In the genomic region with DNA sequence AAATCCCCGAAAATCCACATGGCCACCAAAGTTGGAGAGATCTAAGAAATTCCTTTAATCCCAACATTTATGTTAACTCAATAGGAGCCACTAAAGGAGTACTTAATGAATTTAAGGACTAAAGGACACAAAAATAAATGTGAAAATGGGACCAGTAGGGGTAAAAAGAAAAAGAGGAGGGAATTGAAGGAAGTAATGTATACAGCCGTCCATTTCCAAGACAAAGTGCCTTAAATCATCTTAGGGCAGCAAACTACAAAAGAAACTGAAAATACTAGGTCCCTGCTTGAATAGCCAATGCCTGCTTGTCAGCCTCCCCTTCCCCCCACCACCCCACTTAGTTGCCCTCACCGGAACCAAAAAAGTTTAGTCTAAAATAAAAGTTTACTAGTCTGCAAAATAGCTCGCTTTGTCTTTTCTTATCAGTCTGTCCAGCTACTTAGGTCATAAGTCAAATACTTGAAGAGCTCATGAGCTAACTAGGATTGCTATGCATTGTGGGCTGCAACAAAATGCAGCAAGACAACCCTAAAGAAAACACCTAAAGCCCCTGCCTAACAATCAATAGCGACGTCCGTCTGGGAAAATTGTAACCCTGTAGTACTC, we compare ENCODE assay signal across 1 cellular context.
TF ChIP-seq lines count a peak whose summit lies in the region.

No MANE protein-coding gene starts in this region.

TF ChIP-seq in K562, 482 proteins besides CTCF, POLR2A, EP300 and RAD21 (continued from another document and continues in another):
- TF ChIP-seq, protein P1, sequence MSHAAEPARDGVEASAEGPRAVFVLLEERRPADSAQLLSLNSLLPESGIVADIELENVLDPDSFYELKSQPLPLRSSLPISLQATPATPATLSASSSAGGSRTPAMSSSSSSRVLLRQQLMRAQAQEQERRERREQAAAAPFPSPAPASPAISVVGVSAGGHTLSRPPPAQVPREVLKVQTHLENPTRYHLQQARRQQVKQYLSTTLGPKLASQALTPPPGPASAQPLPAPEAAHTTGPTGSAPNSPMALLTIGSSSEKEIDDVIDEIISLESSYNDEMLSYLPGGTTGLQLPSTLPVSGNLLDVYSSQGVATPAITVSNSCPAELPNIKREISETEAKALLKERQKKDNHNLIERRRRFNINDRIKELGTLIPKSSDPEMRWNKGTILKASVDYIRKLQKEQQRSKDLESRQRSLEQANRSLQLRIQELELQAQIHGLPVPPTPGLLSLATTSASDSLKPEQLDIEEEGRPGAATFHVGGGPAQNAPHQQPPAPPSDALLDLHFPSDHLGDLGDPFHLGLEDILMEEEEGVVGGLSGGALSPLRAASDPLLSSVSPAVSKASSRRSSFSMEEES (CRISPR knock-in tag; IDR thresholded peaks at IDR 0.05), result no peak
- TF ChIP-seq, protein P2, sequence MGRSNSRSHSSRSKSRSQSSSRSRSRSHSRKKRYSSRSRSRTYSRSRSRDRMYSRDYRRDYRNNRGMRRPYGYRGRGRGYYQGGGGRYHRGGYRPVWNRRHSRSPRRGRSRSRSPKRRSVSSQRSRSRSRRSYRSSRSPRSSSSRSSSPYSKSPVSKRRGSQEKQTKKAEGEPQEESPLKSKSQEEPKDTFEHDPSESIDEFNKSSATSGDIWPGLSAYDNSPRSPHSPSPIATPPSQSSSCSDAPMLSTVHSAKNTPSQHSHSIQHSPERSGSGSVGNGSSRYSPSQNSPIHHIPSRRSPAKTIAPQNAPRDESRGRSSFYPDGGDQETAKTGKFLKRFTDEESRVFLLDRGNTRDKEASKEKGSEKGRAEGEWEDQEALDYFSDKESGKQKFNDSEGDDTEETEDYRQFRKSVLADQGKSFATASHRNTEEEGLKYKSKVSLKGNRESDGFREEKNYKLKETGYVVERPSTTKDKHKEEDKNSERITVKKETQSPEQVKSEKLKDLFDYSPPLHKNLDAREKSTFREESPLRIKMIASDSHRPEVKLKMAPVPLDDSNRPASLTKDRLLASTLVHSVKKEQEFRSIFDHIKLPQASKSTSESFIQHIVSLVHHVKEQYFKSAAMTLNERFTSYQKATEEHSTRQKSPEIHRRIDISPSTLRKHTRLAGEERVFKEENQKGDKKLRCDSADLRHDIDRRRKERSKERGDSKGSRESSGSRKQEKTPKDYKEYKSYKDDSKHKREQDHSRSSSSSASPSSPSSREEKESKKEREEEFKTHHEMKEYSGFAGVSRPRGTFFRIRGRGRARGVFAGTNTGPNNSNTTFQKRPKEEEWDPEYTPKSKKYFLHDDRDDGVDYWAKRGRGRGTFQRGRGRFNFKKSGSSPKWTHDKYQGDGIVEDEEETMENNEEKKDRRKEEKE (IDR thresholded peaks at IDR 0.05; ENCODE audit: borderline replicate concordance in 1 of 2, control insufficient read depth in 1 of 2, low read depth in 2 of 2, low read length in 1 of 2), result no peak
- TF ChIP-seq KLF16 (IDR thresholded peaks at IDR 0.05) (no peak), CSDE1 (IDR thresholded peaks at IDR 0.05) (no peak), KLF10 (CRISPR knock-in tag; IDR thresholded peaks at IDR 0.05) (no peak), ZNF699 (CRISPR knock-in tag; IDR thresholded peaks at IDR 0.05; ENCODE audit: insufficient replicate concordance) (no peak), JUN (IDR thresholded peaks at IDR 0.05; ENCODE audit: borderline replicate concordance, low read depth, low read length) (no peak), JUN (CRISPR knock-in tag; IDR thresholded peaks at IDR 0.05; ENCODE audit: borderline replicate concordance) (no peak), ZNF282 (CRISPR knock-in tag; IDR thresholded peaks at IDR 0.05) (no peak), PTTG1 (tag; IDR thresholded peaks at IDR 0.05; ENCODE audit: low read depth) (no peak), HCFC1 (IDR thresholded peaks at IDR 0.05; ENCODE audit: low read depth, low read length) (no peak), ZNF212 (CRISPR knock-in tag; IDR thresholded peaks at IDR 0.05) (no peak), SP1 (CRISPR knock-in tag; IDR thresholded peaks at IDR 0.05) (no peak), GATAD2B (IDR thresholded peaks at IDR 0.05; ENCODE audit: borderline replicate concordance) (peak; percentile 42; the same call in 1 of the 2 replicates), WHSC1 (IDR thresholded peaks at IDR 0.05; ENCODE audit: low read length) (no peak), SAFB (IDR thresholded peaks at IDR 0.05; ENCODE audit: borderline replicate concordance, low read depth, low read length) (no peak), KDM2B (CRISPR knock-in tag; IDR thresholded peaks at IDR 0.05) (no peak), POLR2AphosphoS5 (IDR thresholded peaks at IDR 0.05; ENCODE audit: control insufficient read depth, insufficient read depth, low read depth, low read length) (no peak), ZNF431 (CRISPR knock-in tag; IDR thresholded peaks at IDR 0.05) (no peak), NR1H2 (CRISPR knock-in tag; IDR thresholded peaks at IDR 0.05) (no peak), DNMT1 (IDR thresholded peaks at IDR 0.05) (no peak), ZNF384 (IDR thresholded peaks at IDR 0.05; ENCODE audit: low read depth, low read length) (no peak), BACH1 (tag; IDR thresholded peaks at IDR 0.05) (no peak), ZNF766 (CRISPR knock-in tag; conservative IDR thresholded peaks at IDR 0.05) (no peak), MEF2A (IDR thresholded peaks at IDR 0.05; ENCODE audit: control insufficient read depth, low read depth, low read length) (no peak), RB1 (IDR thresholded peaks at IDR 0.05; ENCODE audit: low read depth) (no peak), ZBTB7A (IDR thresholded peaks at IDR 0.05; ENCODE audit: borderline replicate concordance, control insufficient read depth, low read depth, low read length) (no peak), SP2 (IDR thresholded peaks at IDR 0.05; ENCODE audit: extremely low read depth, low read depth, low read length, poor library complexity, severe bottlenecking) (no peak), TRIM28 (IDR thresholded peaks at IDR 0.05) (no peak), PHB2 (IDR thresholded peaks at IDR 0.05; ENCODE audit: low read depth) (no peak), FOXJ2 (tag; IDR thresholded peaks at IDR 0.05) (no peak), SREBF2 (CRISPR knock-in tag; IDR thresholded peaks at IDR 0.05) (no peak), XRCC3 (IDR thresholded peaks at IDR 0.05) (no peak), RHOXF2B (CRISPR knock-in tag; conservative IDR thresholded peaks at IDR 0.05) (no peak), CREBBP (IDR thresholded peaks at IDR 0.05; ENCODE audit: low read depth, low read length) (no peak), EP400 (IDR thresholded peaks at IDR 0.05) (0 out of 2 replicates have a peak, but pooled peaks have one; percentile 7), MCM3 (IDR thresholded peaks at IDR 0.05) (no peak), ZC3H8 (IDR thresholded peaks at IDR 0.05) (no peak), ZNF253 (CRISPR knock-in tag; conservative IDR thresholded peaks at IDR 0.05) (no peak), HMGN3 (IDR thresholded peaks at IDR 0.05; ENCODE audit: borderline replicate concordance, extremely low read depth, insufficient read length, low read depth, low read length) (no peak), SRF (CRISPR knock-in tag; IDR thresholded peaks at IDR 0.05) (no peak), MCM7 (IDR thresholded peaks at IDR 0.05) (no peak)
- TF ChIP-seq, protein P3, sequence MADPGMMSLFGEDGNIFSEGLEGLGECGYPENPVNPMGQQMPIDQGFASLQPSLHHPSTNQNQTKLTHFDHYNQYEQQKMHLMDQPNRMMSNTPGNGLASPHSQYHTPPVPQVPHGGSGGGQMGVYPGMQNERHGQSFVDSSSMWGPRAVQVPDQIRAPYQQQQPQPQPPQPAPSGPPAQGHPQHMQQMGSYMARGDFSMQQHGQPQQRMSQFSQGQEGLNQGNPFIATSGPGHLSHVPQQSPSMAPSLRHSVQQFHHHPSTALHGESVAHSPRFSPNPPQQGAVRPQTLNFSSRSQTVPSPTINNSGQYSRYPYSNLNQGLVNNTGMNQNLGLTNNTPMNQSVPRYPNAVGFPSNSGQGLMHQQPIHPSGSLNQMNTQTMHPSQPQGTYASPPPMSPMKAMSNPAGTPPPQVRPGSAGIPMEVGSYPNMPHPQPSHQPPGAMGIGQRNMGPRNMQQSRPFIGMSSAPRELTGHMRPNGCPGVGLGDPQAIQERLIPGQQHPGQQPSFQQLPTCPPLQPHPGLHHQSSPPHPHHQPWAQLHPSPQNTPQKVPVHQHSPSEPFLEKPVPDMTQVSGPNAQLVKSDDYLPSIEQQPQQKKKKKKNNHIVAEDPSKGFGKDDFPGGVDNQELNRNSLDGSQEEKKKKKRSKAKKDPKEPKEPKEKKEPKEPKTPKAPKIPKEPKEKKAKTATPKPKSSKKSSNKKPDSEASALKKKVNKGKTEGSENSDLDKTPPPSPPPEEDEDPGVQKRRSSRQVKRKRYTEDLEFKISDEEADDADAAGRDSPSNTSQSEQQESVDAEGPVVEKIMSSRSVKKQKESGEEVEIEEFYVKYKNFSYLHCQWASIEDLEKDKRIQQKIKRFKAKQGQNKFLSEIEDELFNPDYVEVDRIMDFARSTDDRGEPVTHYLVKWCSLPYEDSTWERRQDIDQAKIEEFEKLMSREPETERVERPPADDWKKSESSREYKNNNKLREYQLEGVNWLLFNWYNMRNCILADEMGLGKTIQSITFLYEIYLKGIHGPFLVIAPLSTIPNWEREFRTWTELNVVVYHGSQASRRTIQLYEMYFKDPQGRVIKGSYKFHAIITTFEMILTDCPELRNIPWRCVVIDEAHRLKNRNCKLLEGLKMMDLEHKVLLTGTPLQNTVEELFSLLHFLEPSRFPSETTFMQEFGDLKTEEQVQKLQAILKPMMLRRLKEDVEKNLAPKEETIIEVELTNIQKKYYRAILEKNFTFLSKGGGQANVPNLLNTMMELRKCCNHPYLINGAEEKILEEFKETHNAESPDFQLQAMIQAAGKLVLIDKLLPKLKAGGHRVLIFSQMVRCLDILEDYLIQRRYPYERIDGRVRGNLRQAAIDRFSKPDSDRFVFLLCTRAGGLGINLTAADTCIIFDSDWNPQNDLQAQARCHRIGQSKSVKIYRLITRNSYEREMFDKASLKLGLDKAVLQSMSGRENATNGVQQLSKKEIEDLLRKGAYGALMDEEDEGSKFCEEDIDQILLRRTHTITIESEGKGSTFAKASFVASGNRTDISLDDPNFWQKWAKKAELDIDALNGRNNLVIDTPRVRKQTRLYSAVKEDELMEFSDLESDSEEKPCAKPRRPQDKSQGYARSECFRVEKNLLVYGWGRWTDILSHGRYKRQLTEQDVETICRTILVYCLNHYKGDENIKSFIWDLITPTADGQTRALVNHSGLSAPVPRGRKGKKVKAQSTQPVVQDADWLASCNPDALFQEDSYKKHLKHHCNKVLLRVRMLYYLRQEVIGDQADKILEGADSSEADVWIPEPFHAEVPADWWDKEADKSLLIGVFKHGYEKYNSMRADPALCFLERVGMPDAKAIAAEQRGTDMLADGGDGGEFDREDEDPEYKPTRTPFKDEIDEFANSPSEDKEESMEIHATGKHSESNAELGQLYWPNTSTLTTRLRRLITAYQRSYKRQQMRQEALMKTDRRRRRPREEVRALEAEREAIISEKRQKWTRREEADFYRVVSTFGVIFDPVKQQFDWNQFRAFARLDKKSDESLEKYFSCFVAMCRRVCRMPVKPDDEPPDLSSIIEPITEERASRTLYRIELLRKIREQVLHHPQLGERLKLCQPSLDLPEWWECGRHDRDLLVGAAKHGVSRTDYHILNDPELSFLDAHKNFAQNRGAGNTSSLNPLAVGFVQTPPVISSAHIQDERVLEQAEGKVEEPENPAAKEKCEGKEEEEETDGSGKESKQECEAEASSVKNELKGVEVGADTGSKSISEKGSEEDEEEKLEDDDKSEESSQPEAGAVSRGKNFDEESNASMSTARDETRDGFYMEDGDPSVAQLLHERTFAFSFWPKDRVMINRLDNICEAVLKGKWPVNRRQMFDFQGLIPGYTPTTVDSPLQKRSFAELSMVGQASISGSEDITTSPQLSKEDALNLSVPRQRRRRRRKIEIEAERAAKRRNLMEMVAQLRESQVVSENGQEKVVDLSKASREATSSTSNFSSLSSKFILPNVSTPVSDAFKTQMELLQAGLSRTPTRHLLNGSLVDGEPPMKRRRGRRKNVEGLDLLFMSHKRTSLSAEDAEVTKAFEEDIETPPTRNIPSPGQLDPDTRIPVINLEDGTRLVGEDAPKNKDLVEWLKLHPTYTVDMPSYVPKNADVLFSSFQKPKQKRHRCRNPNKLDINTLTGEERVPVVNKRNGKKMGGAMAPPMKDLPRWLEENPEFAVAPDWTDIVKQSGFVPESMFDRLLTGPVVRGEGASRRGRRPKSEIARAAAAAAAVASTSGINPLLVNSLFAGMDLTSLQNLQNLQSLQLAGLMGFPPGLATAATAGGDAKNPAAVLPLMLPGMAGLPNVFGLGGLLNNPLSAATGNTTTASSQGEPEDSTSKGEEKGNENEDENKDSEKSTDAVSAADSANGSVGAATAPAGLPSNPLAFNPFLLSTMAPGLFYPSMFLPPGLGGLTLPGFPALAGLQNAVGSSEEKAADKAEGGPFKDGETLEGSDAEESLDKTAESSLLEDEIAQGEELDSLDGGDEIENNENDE (IDR thresholded peaks at IDR 0.05; ENCODE audit: low read depth, low read length), result no peak
- TF ChIP-seq, protein P4, sequence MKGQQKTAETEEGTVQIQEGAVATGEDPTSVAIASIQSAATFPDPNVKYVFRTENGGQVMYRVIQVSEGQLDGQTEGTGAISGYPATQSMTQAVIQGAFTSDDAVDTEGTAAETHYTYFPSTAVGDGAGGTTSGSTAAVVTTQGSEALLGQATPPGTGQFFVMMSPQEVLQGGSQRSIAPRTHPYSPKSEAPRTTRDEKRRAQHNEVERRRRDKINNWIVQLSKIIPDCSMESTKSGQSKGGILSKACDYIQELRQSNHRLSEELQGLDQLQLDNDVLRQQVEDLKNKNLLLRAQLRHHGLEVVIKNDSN (CRISPR knock-in tag; IDR thresholded peaks at IDR 0.05), result no peak
- TF ChIP-seq, protein P5, sequence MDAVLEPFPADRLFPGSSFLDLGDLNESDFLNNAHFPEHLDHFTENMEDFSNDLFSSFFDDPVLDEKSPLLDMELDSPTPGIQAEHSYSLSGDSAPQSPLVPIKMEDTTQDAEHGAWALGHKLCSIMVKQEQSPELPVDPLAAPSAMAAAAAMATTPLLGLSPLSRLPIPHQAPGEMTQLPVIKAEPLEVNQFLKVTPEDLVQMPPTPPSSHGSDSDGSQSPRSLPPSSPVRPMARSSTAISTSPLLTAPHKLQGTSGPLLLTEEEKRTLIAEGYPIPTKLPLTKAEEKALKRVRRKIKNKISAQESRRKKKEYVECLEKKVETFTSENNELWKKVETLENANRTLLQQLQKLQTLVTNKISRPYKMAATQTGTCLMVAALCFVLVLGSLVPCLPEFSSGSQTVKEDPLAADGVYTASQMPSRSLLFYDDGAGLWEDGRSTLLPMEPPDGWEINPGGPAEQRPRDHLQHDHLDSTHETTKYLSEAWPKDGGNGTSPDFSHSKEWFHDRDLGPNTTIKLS (IDR thresholded peaks at IDR 0.05; ENCODE audit: borderline replicate concordance, low read depth), result no peak
- TF ChIP-seq, protein P6, sequence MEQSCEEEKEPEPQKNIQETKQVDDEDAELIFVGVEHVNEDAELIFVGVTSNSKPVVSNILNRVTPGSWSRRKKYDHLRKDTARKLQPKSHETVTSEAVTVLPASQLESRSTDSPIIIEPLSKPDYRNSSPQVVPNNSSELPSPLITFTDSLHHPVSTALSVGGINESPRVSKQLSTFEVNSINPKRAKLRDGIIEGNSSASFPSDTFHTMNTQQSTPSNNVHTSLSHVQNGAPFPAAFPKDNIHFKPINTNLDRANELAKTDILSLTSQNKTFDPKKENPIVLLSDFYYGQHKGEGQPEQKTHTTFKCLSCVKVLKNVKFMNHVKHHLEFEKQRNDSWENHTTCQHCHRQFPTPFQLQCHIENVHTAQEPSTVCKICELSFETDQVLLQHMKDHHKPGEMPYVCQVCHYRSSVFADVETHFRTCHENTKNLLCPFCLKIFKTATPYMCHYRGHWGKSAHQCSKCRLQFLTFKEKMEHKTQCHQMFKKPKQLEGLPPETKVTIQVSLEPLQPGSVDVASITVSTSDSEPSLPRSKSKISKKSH (CRISPR knock-in tag; IDR thresholded peaks at IDR 0.05), result no peak
